In genomic region chr14:102568115-102568614, GRCh38 we compare ENCODE assay signal across 9 cellular contexts. TPM values are rescaled to one million over a fixed set of nuclear protein-coding genes. Genes with fewer than 3 reads are reported as not detected.
A peak's percentile ranks its signal among the peaks of the same experiment; 100 is the strongest.
DNase-seq lines count a peak whose midpoint lies in the region; TF ChIP-seq lines count a peak whose summit lies in the region.
"Had no signal": no experiment of that assay in that cellular context is flagged by ENCODE, and none has a peak within 500 bp of the region (broad histone marks: within the 10 kb centered on the region; RNA-seq: fewer than 3 reads in every experiment).

No MANE protein-coding gene starts in this region.

- H3K36me3 Mint-ChIP-seq in activated T-helper 1 cell treated with anti-CD3 and anti-CD28 coated beads, Interleukin-12 subunit alpha, Interleukin-12 subunit beta, Interleukin-2, Interleukin-4 antibody, amounts not matched to agents 30 ng/mL and 10 ng/mL and 1 ng/mL, durations not matched to agents 14 hours and 24 hours and 36 hours (ENCODE audit: low read depth), result no peaks in the 10 kb centered on the region
- H3K36me3 Mint-ChIP-seq in glutamatergic neuron (ENCODE audit: unreplicated experiment) (no peaks in the 10 kb centered on the region), osteocyte (ENCODE audit: unreplicated experiment) (no peaks in the 10 kb centered on the region)

- H3K4me1 ChIP-seq in mesenchymal stem cell (ENCODE audit: control insufficient read depth, insufficient read depth, low read depth, low read length), result peaks cover 2% of the 10 kb centered on the region

- no peak overlapping the region for H4K91ac ChIP-seq in mesenchymal stem cell (ENCODE audit: low read length)

- no peak overlapping the region for H3K23ac ChIP-seq in mesenchymal stem cell (ENCODE audit: low read length in 2 of 2)

- H3K4me3 Mint-ChIP-seq in activated T-helper 1 cell treated with anti-CD3 and anti-CD28 coated beads, Interleukin-12 subunit alpha, Interleukin-12 subunit beta, Interleukin-2, Interleukin-4 antibody, amounts not matched to agents 30 ng/mL and 10 ng/mL and 1 ng/mL, durations not matched to agents 14 hours and 24 hours and 36 hours, result peak overlapping the region; percentile 43
- H3K4me3 Mint-ChIP-seq in glutamatergic neuron (ENCODE audit: unreplicated experiment) (no peak overlapping the region), osteocyte (ENCODE audit: unreplicated experiment) (no peak overlapping the region)

- H3K27ac Mint-ChIP-seq in activated T-helper 1 cell treated with anti-CD3 and anti-CD28 coated beads, Interleukin-12 subunit alpha, Interleukin-12 subunit beta, Interleukin-2, Interleukin-4 antibody, amounts not matched to agents 30 ng/mL and 10 ng/mL and 1 ng/mL, durations not matched to agents 14 hours and 24 hours and 36 hours, result peak overlapping the region; percentile 93
- no peak overlapping the region for H3K27ac Mint-ChIP-seq in glutamatergic neuron (ENCODE audit: unreplicated experiment)
- no peak overlapping the region for H3K27ac Mint-ChIP-seq in osteocyte (ENCODE audit: unreplicated experiment)

- WGBS in mesenchymal stem cell, result 51% methylated on average over 7 of the region's 7 CpGs

- no peak overlapping the region for H3K18ac ChIP-seq in mesenchymal stem cell (ENCODE audit: low read depth in 1 of 2, low read length in 2 of 2)

- H2BK12ac ChIP-seq in mesenchymal stem cell (ENCODE audit: low read length in 2 of 2), result no peak overlapping the region

- H2BK15ac ChIP-seq in mesenchymal stem cell (ENCODE audit: low read depth, poor library complexity, severe bottlenecking), result no peak overlapping the region

- H3K4me2 ChIP-seq in mesenchymal stem cell (ENCODE audit: low read length, poor library complexity, severe bottlenecking), result no peak overlapping the region

- H3K4me3 ChIP-seq in mesenchymal stem cell (ENCODE audit: insufficient read depth in 1 of 2, low read depth in 1 of 2, low read length in 2 of 2), result no peak overlapping the region
- no peak overlapping the region for H3K4me3 ChIP-seq in foreskin fibroblast (ENCODE audit: low read depth in 1 of 2, low read length in 2 of 2)

- no peaks in the 10 kb centered on the region for H3K79me1 ChIP-seq in mesenchymal stem cell (replicated peaks; ENCODE audit: low read length, poor library complexity, severe bottlenecking)

- H3K27ac ChIP-seq in mesenchymal stem cell (ENCODE audit: low read length, poor library complexity, severe bottlenecking), result no peak overlapping the region

- no peaks in the 10 kb centered on the region for H3K27me3 Mint-ChIP-seq in activated T-helper 1 cell treated with anti-CD3 and anti-CD28 coated beads, Interleukin-12 subunit alpha, Interleukin-12 subunit beta, Interleukin-2, Interleukin-4 antibody, amounts not matched to agents 30 ng/mL and 10 ng/mL and 1 ng/mL, durations not matched to agents 14 hours and 24 hours and 36 hours (ENCODE audit: insufficient read depth)
- H3K27me3 Mint-ChIP-seq in glutamatergic neuron (ENCODE audit: unreplicated experiment), result no peaks in the 10 kb centered on the region
- peaks cover under 1% of the 10 kb centered on the region for H3K27me3 Mint-ChIP-seq in osteocyte (ENCODE audit: unreplicated experiment)

- H4K8ac ChIP-seq in mesenchymal stem cell (ENCODE audit: low read length), result no peak overlapping the region

- intact Hi-C loops in activated T-helper 1 cell treated with anti-CD3 and anti-CD28 coated beads, Interleukin-12 subunit alpha, Interleukin-12 subunit beta, Interleukin-2, Interleukin-4 antibody, amounts not matched to agents 30 ng/mL and 10 ng/mL and 1 ng/mL, durations not matched to agents 14 hours and 24 hours and 36 hours (cut with micrococcal nuclease), result loop anchor here (1.0 kb wide), 2 partner anchors 13 to 24 kb away; partner anchors contain the start of gene RCOR1

- H2AK5ac ChIP-seq in mesenchymal stem cell (ENCODE audit: low read length, severe bottlenecking), result no peak overlapping the region

- H3K9me3 ChIP-seq in mesenchymal stem cell (ENCODE audit: control insufficient read depth, low read length), result peaks cover 5% of the 10 kb centered on the region

- no peak overlapping the region for H3K4ac ChIP-seq in mesenchymal stem cell (ENCODE audit: low read depth in 1 of 2, low read length in 2 of 2)

- no peaks in the 10 kb centered on the region for H3K9me3 Mint-ChIP-seq in activated T-helper 1 cell treated with anti-CD3 and anti-CD28 coated beads, Interleukin-12 subunit alpha, Interleukin-12 subunit beta, Interleukin-2, Interleukin-4 antibody, amounts not matched to agents 30 ng/mL and 10 ng/mL and 1 ng/mL, durations not matched to agents 14 hours and 24 hours and 36 hours
- peaks cover 4% of the 10 kb centered on the region for H3K9me3 Mint-ChIP-seq in glutamatergic neuron (ENCODE audit: unreplicated experiment)
- no peaks in the 10 kb centered on the region for H3K9me3 Mint-ChIP-seq in osteocyte (ENCODE audit: unreplicated experiment)

- peak overlapping the region; percentile 61 for H2AFZ ChIP-seq in mesenchymal stem cell (ENCODE audit: low read depth, low read length)

- no peaks in the 10 kb centered on the region for H3K36me3 ChIP-seq in mesenchymal stem cell (ENCODE audit: control insufficient read depth in 1 of 2, insufficient read depth in 2 of 2, low read depth in 1 of 2, low read length in 2 of 2)

- peaks cover 11% of the 10 kb centered on the region for H3K4me1 Mint-ChIP-seq in activated T-helper 1 cell treated with anti-CD3 and anti-CD28 coated beads, Interleukin-12 subunit alpha, Interleukin-12 subunit beta, Interleukin-2, Interleukin-4 antibody, amounts not matched to agents 30 ng/mL and 10 ng/mL and 1 ng/mL, durations not matched to agents 14 hours and 24 hours and 36 hours (ENCODE audit: low read depth)
- H3K4me1 Mint-ChIP-seq in glutamatergic neuron (ENCODE audit: low read depth, unreplicated experiment) (no peaks in the 10 kb centered on the region), osteocyte (ENCODE audit: unreplicated experiment) (no peaks in the 10 kb centered on the region)

- TF ChIP-seq CTCF in glutamatergic neuron (IDR thresholded peaks at IDR 0.05; ENCODE audit: partially characterized antibody, unreplicated experiment), result no peak
- TF ChIP-seq CTCF in osteocyte (IDR thresholded peaks at IDR 0.05), result no peak
- no peak for TF ChIP-seq CTCF in foreskin fibroblast (IDR thresholded peaks at IDR 0.05; ENCODE audit: low read depth, low read length)

- no peak overlapping the region for H3K9ac ChIP-seq in mesenchymal stem cell (ENCODE audit: low read length)

- H3K27me3 ChIP-seq in mesenchymal stem cell (ENCODE audit: control insufficient read depth in 1 of 2, insufficient read depth in 1 of 2, low read length in 2 of 2), result no peaks in the 10 kb centered on the region

- DNase-seq in 8988T (peak; percentile 19), NAMALWA (ENCODE audit: low spot score) (peak; percentile 26), mesenchymal stem cell (no peak), HPDE6-E6E7 (ENCODE audit: extremely low spot score) (no peak), glutamatergic neuron (no peak), osteocyte (ENCODE audit: extremely low spot score, unreplicated experiment) (no peak), foreskin fibroblast (no peak)
- peak; percentile 64 for DNase-seq in activated T-helper 1 cell treated with anti-CD3 and anti-CD28 coated beads, Interleukin-12 subunit alpha, Interleukin-12 subunit beta, Interleukin-2, Interleukin-4 antibody, amounts not matched to agents 30 ng/mL and 10 ng/mL and 1 ng/mL, durations not matched to agents 14 hours and 24 hours and 36 hours (ENCODE audit: low spot score)
- DNase-seq: C1 segment of cervical spinal cord had no signal

- no peak overlapping the region for H3K14ac ChIP-seq in mesenchymal stem cell (ENCODE audit: low read length in 2 of 2)

- no peak overlapping the region for H2BK120ac ChIP-seq in mesenchymal stem cell (ENCODE audit: low read depth, low read length)

- no peak overlapping the region for H2BK5ac ChIP-seq in mesenchymal stem cell (ENCODE audit: low read depth, low read length, poor library complexity, severe bottlenecking)

RNA-seq across cellular contexts. Expression of gene RCOR1, which starts 24.3 kb away (rescaled TPM):
- 23.9 and 25.2 TPM in 2 replicates for total RNA-seq in activated T-helper 1 cell treated with anti-CD3 and anti-CD28 coated beads, Interleukin-12 subunit alpha, Interleukin-12 subunit beta, Interleukin-2, Interleukin-4 antibody, amounts not matched to agents 30 ng/mL and 10 ng/mL and 1 ng/mL, durations not matched to agents 14 hours and 24 hours and 36 hours
- polyA plus RNA-seq in mesenchymal stem cell (2013, experiment 1 of 2), result 13.8 TPM
- 13.5 TPM for polyA plus RNA-seq in mesenchymal stem cell (2013, experiment 2 of 2)
- total RNA-seq in glutamatergic neuron (ENCODE audit: unreplicated experiment), result 14.3 TPM
- 23.6 and 27.4 TPM in 2 replicates for total RNA-seq in osteocyte

RNA-seq across cellular contexts. Expression of gene ANKRD9, which starts 58.6 kb away (rescaled TPM):
- 13.4 TPM in 2 replicates for total RNA-seq in activated T-helper 1 cell treated with anti-CD3 and anti-CD28 coated beads, Interleukin-12 subunit alpha, Interleukin-12 subunit beta, Interleukin-2, Interleukin-4 antibody, amounts not matched to agents 30 ng/mL and 10 ng/mL and 1 ng/mL, durations not matched to agents 14 hours and 24 hours and 36 hours
- 10.3 TPM for polyA plus RNA-seq in mesenchymal stem cell (2013, experiment 1 of 2)
- polyA plus RNA-seq in mesenchymal stem cell (2013, experiment 2 of 2), result 10.2 TPM
- total RNA-seq in glutamatergic neuron (ENCODE audit: unreplicated experiment) (3.5 TPM), osteocyte (12.6 and 13.6 TPM in 2 replicates)

Comparison
In these comparisons a context has a peak if more than half of its experiments do, and no peak if none do; other contexts are left out.
1. DNase-seq: peak in 8988T (single experiment), NAMALWA (single experiment) and activated T-helper 1 cell treated with anti-CD3 and anti-CD28 coated beads, Interleukin-12 subunit alpha, Interleukin-12 subunit beta, Interleukin-2, Interleukin-4 antibody, amounts not matched to agents 30 ng/mL and 10 ng/mL and 1 ng/mL, durations not matched to agents 14 hours and 24 hours and 36 hours (single experiment); none in mesenchymal stem cell (single experiment), HPDE6-E6E7 (single experiment), glutamatergic neuron (single experiment), osteocyte (single experiment) and foreskin fibroblast (0 of 2).